In genomic region chr7:143345428-143345900, GRCh38 we compare ENCODE assay signal across 9 cellular contexts. TPM values are rescaled to one million over a fixed set of nuclear protein-coding genes. Genes with fewer than 3 reads are reported as not detected.
A peak's percentile ranks its signal among the peaks of the same experiment; 100 is the strongest.
DNase-seq lines count a peak whose midpoint lies in the region; ATAC-seq lines count a peak whose summit lies in the region.
"Had no signal": no experiment of that assay in that cellular context is flagged by ENCODE, and none has a peak within 500 bp of the region (broad histone marks: within the 10 kb centered on the region; RNA-seq: fewer than 3 reads in every experiment).

No MANE protein-coding gene starts in this region.

- no peaks in the 10 kb centered on the region for H3K9me3 ChIP-seq in iPS-20b (ENCODE audit: insufficient read depth, low read depth, low read length)

- H3K27ac ChIP-seq in iPS-20b (ENCODE audit: low read length): no peak overlapping the region
- H3K27ac ChIP-seq: KMS-11 had no signal

- peak; percentile 82 for ATAC-seq in HG02623 (IDR thresholded peaks at IDR 0.05; ENCODE audit: unreplicated experiment)
- ATAC-seq in HG03571 (IDR thresholded peaks at IDR 0.05; ENCODE audit: unreplicated experiment): no peak
- ATAC-seq in HG02970 (IDR thresholded peaks at IDR 0.05; ENCODE audit: low FRiP score, unreplicated experiment): no peak

- peak; percentile 9 for DNase-seq in EH (ENCODE audit: low read depth)
- peak; percentile 54 for DNase-seq in SK-N-DZ (ENCODE audit: low spot score)
- peak; percentile 34 for DNase-seq in activated naive CD8-positive, alpha-beta T cell treated with anti-CD3 and anti-CD28 coated beads, Interleukin-2, amount 50 U/mL, for 16 hours (ENCODE audit: low read depth, low spot score)
- DNase-seq in stimulated activated CD4-positive, alpha-beta T cell treated with anti-CD3 and anti-CD28 coated beads, Interleukin-1b, Interleukin-23, amount 100 ng/mL, for 4 hours (ENCODE audit: low read depth in 2 of 2): peak; percentile 41 to 53

- H3K4me1 ChIP-seq in iPS-20b (ENCODE audit: insufficient read depth, low read length): no peaks in the 10 kb centered on the region

- H3K27me3 ChIP-seq in iPS-20b (ENCODE audit: insufficient read depth, low read length): peaks cover 33% of the 10 kb centered on the region

- no peaks in the 10 kb centered on the region for H3K36me3 ChIP-seq in iPS-20b (ENCODE audit: insufficient read depth, low read depth, low read length)

- H3K9ac ChIP-seq in iPS-20b (ENCODE audit: low read depth, low read length): peak overlapping the region; percentile 54; the same call in 1 of the 2 replicates
- H3K9ac ChIP-seq: KMS-11 had no signal

- H3K4me3 ChIP-seq in iPS-20b (ENCODE audit: low read length): peak overlapping the region; percentile 76

RNA-seq across cellular contexts. Expression of gene FAM131B, which starts 17.0 kb away (rescaled TPM):
- polyA plus RNA-seq in SK-N-DZ (2014; cell fraction: cytosol; rRNA removed): 12.0 and 14.0 TPM in 2 replicates
- polyA plus RNA-seq in SK-N-DZ (2014; cell fraction: nucleus; rRNA removed): 9.8 and 11.6 TPM in 2 replicates

RNA-seq across cellular contexts. Expression of gene CLCN1, which starts 29.6 kb away (rescaled TPM):
- 0.49 and 0.70 TPM in 2 replicates for polyA plus RNA-seq in SK-N-DZ (2014; cell fraction: cytosol; rRNA removed)
- 0.19 and 0.21 TPM in 2 replicates for polyA plus RNA-seq in SK-N-DZ (2014; cell fraction: nucleus; rRNA removed)

RNA-seq across cellular contexts. Expression of gene ZYX, which starts 35.7 kb away (rescaled TPM):
- 10.1 and 11.9 TPM in 2 replicates for polyA plus RNA-seq in SK-N-DZ (2014; cell fraction: cytosol; rRNA removed)
- 12.2 and 19.2 TPM in 2 replicates for polyA plus RNA-seq in SK-N-DZ (2014; cell fraction: nucleus; rRNA removed)

RNA-seq across cellular contexts. Expression of gene CASP2, which starts 57.3 kb away (rescaled TPM):
- 9.4 and 9.9 TPM in 2 replicates for polyA plus RNA-seq in SK-N-DZ (2014; cell fraction: cytosol; rRNA removed)
- 13.1 and 18.8 TPM in 2 replicates for polyA plus RNA-seq in SK-N-DZ (2014; cell fraction: nucleus; rRNA removed)
